32 cellular contexts compared by ENCODE assay signal in genomic region chr3:149989307-149989706, GRCh38.
"Had no signal": no experiment of that assay in that cellular context is flagged by ENCODE, and none has a peak within 500 bp of the region (broad histone marks: within the 10 kb centered on the region; RNA-seq: fewer than 3 reads in every experiment).

No MANE protein-coding gene starts in this region.

- H3K27ac Mint-ChIP-seq: naive thymus-derived CD8-positive, alpha-beta T cell; natural killer cell treated with Interleukin-12 subunit alpha and Interleukin-12 subunit beta and Interleukin-15 and Interleukin-18, amount 100 ng/mL, for 72 hours; nephron progenitor cell; progenitor cell of endocrine pancreas; stimulated activated memory B cell treated with anti-CD40 and anti-IgM and Interleukin-4, amounts not matched to agents 10 μg/mL and 1 μg/mL and 100 μg/mL, for 72 hours; type B pancreatic cell had no signal

- H3K9me3 Mint-ChIP-seq: type B pancreatic cell had no signal

- H3K9me3 ChIP-seq: neutrophil, ovary, right lobe of liver, suprapubic skin, testis had no signal

- H3K36me3 Mint-ChIP-seq: natural killer cell treated with Interleukin-12 subunit alpha and Interleukin-12 subunit beta and Interleukin-15 and Interleukin-18, amount 100 ng/mL, for 72 hours; type B pancreatic cell had no signal

- H3K27me3 Mint-ChIP-seq: progenitor cell of endocrine pancreas had no signal

- ATAC-seq: naive thymus-derived CD8-positive, alpha-beta T cell; natural killer cell treated with Interleukin-12 subunit alpha and Interleukin-12 subunit beta and Interleukin-15 and Interleukin-18, amount 100 ng/mL, for 72 hours; psoas muscle; right cardiac atrium; right lobe of liver; stimulated activated memory B cell treated with anti-CD40 and anti-IgM and Interleukin-4, amounts not matched to agents 10 μg/mL and 1 μg/mL and 100 μg/mL, for 72 hours; stimulated activated naive CD8-positive, alpha-beta T cell treated with anti-CD3 and anti-CD28 coated beads, Interleukin-15, amount 100 ng/mL, for 72 hours; stimulated activated naive CD8-positive, alpha-beta T cell treated with anti-CD3 and anti-CD28 coated beads, Interleukin-15, Interleukin-2, amounts not matched to agents 100 U/mL and 50 U/mL, for 24 hours; upper lobe of right lung had no signal

- H3K4me3 Mint-ChIP-seq: naive thymus-derived CD8-positive, alpha-beta T cell; natural killer cell treated with Interleukin-12 subunit alpha and Interleukin-12 subunit beta and Interleukin-15 and Interleukin-18, amount 100 ng/mL, for 72 hours; nephron progenitor cell; neural crest cell; stimulated activated memory B cell treated with anti-CD40 and anti-IgM and Interleukin-4, amounts not matched to agents 10 μg/mL and 1 μg/mL and 100 μg/mL, for 72 hours; stimulated activated naive CD8-positive, alpha-beta T cell treated with anti-CD3 and anti-CD28 coated beads, Interleukin-15, amount 100 ng/mL, for 72 hours; type B pancreatic cell had no signal

- H3K27me3 ChIP-seq: ovary, right lobe of liver, sigmoid colon, suprapubic skin, testis, tibial artery, transverse colon, upper lobe of right lung, uterus had no signal

- H3K4me3 ChIP-seq: ovary, psoas muscle, right lobe of liver, sigmoid colon, suprapubic skin, testis, tibial artery, transverse colon, upper lobe of right lung, uterus had no signal

- H3K79me2 ChIP-seq: parathyroid adenoma had no signal

- H2AFZ ChIP-seq: parathyroid adenoma had no signal

- FAIRE-seq: small intestine had no signal

- H3K4me1 Mint-ChIP-seq: naive thymus-derived CD8-positive, alpha-beta T cell; nephron progenitor cell; neural crest cell; stimulated activated memory B cell treated with anti-CD40 and anti-IgM and Interleukin-4, amounts not matched to agents 10 μg/mL and 1 μg/mL and 100 μg/mL, for 72 hours; stimulated activated naive CD8-positive, alpha-beta T cell treated with anti-CD3 and anti-CD28 coated beads, Interleukin-15, amount 100 ng/mL, for 72 hours had no signal

- H3K4me1 ChIP-seq: parathyroid adenoma, psoas muscle, right lobe of liver, sigmoid colon, suprapubic skin, testis, transverse colon, uterus had no signal

- H3K27ac ChIP-seq: neutrophil, ovary, parathyroid adenoma, psoas muscle, right lobe of liver, sigmoid colon, suprapubic skin, testis, transverse colon, upper lobe of right lung, uterus had no signal

- DNase-seq: naive thymus-derived CD8-positive, alpha-beta T cell; nephron progenitor cell; nucleus accumbens; ovary; posterior cingulate gyrus; psoas muscle; right cardiac atrium; right lobe of liver; sigmoid colon; small intestine; stimulated activated CD4-positive, alpha-beta T cell treated with anti-CD3 and anti-CD28 coated beads, Interleukin-15, amount 100 ng/mL, for 24 hours; stimulated activated CD4-positive, alpha-beta T cell treated with anti-CD3 and anti-CD28 coated beads, Interleukin-2, amount 100 ng/mL, for 24 hours; stimulated activated CD4-positive, alpha-beta T cell treated with anti-CD3 and anti-CD28 coated beads, Interleukin-2, amount 100 ng/mL, for 48 hours; stimulated activated CD4-positive, alpha-beta T cell treated with anti-CD3 and anti-CD28 coated beads, Interleukin-4, amount 100 ng/mL, for 4 hours; stimulated activated CD8-positive, alpha-beta memory T cell treated with anti-CD3 and anti-CD28 coated beads, Interleukin-4, amount 100 ng/mL, for 48 hours; stimulated activated naive CD4-positive, alpha-beta T cell; stimulated activated naive CD8-positive, alpha-beta T cell treated with anti-CD3 and anti-CD28 coated beads, Interleukin-15, amount 100 ng/mL, for 72 hours; stimulated activated naive CD8-positive, alpha-beta T cell treated with anti-CD3 and anti-CD28 coated beads, Interleukin-15, Interleukin-2, amounts not matched to agents 100 U/mL and 50 U/mL, for 24 hours; substantia nigra; testis; tibial artery; transverse colon; upper lobe of right lung; uterus had no signal

- H3K36me3 ChIP-seq: neutrophil, ovary, right lobe of liver, sigmoid colon, suprapubic skin, tibial artery, transverse colon, upper lobe of right lung, uterus had no signal

- H3K9ac ChIP-seq: parathyroid adenoma had no signal
